Comparison of ENCODE assay signal across 8 cellular contexts in genomic region chr3:174355505-174355904, GRCh38.
DNase-seq lines count a peak whose midpoint lies in the region; ATAC-seq and TF ChIP-seq lines count a peak whose summit lies in the region.
"Had no signal": no experiment of that assay in that cellular context is flagged by ENCODE, and none has a peak within 500 bp of the region (broad histone marks: within the 10 kb centered on the region; RNA-seq: fewer than 3 reads in every experiment).

No MANE protein-coding gene starts in this region.

- H3K4me1 ChIP-seq in neuronal stem cell (ENCODE audit: control insufficient read depth in 2 of 2, insufficient read depth in 1 of 2, low read depth in 1 of 2, low read length in 2 of 2) (no peaks in the 10 kb centered on the region), suprapubic skin (no peaks in the 10 kb centered on the region)

- no peak overlapping the region for H2AK5ac ChIP-seq in neuronal stem cell (ENCODE audit: low read depth, low read length)

- TF ChIP-seq CTCF in GM12872 (IDR thresholded peaks at IDR 0.05; ENCODE audit: insufficient read depth, low read depth, low read length) (peak; percentile 25; the same call in 1 of the 3 replicates), NB4 (IDR thresholded peaks at IDR 0.05; ENCODE audit: low read depth, low read length) (peak; percentile 20), suprapubic skin (IDR thresholded peaks at IDR 0.05) (no peak)

- no peak overlapping the region for H3K4me2 ChIP-seq in neuronal stem cell (ENCODE audit: insufficient read depth, low read length, poor library complexity, severe bottlenecking)

- H3K9me3 ChIP-seq in neuronal stem cell (replicated peaks in 1 of 2; ENCODE audit: control insufficient read depth in 2 of 2, insufficient read depth in 1 of 2, low read depth in 1 of 2, low read length in 2 of 2) (no peaks in the 10 kb centered on the region), suprapubic skin (no peaks in the 10 kb centered on the region)

- H4K8ac ChIP-seq in neuronal stem cell (ENCODE audit: low read depth, low read length) = no peak overlapping the region

- H3K27me3 ChIP-seq in neuronal stem cell (ENCODE audit: control insufficient read depth in 3 of 3, insufficient read depth in 3 of 3, low read depth in 1 of 3, low read length in 3 of 3) (no peaks in the 10 kb centered on the region), suprapubic skin (no peaks in the 10 kb centered on the region)

- no peak for ATAC-seq in GM18870 (IDR thresholded peaks at IDR 0.05; ENCODE audit: unreplicated experiment)
- ATAC-seq: naive thymus-derived CD8-positive, alpha-beta T cell had no signal

- no peak overlapping the region for H2AFZ ChIP-seq in neuronal stem cell (ENCODE audit: low read length)

- H3K27ac ChIP-seq in neuronal stem cell (replicated peaks; ENCODE audit: low read length) (no peak overlapping the region), suprapubic skin (no peak overlapping the region)

- no peak overlapping the region for H2BK120ac ChIP-seq in neuronal stem cell (ENCODE audit: low read depth, low read length)

- no peak overlapping the region for H3K23ac ChIP-seq in neuronal stem cell (ENCODE audit: low read depth, low read length, poor library complexity)

- H3K14ac ChIP-seq in neuronal stem cell (ENCODE audit: low read length) = no peak overlapping the region

- H3K9ac ChIP-seq in neuronal stem cell (ENCODE audit: low read depth, low read length, poor library complexity) = no peak overlapping the region

- H2BK5ac ChIP-seq in neuronal stem cell (ENCODE audit: low read length) = no peak overlapping the region

- no peak overlapping the region for H2BK12ac ChIP-seq in neuronal stem cell (ENCODE audit: low read length)

- no peaks in the 10 kb centered on the region for H3K79me1 ChIP-seq in neuronal stem cell (ENCODE audit: low read depth, low read length)

- H3K36me3 ChIP-seq in neuronal stem cell (replicated peaks in 1 of 2; ENCODE audit: control insufficient read depth in 2 of 2, insufficient read depth in 2 of 2, low read length in 2 of 2) = no peaks in the 10 kb centered on the region
- H3K36me3 ChIP-seq in suprapubic skin = no peaks in the 10 kb centered on the region

- no peak overlapping the region for H3K18ac ChIP-seq in neuronal stem cell (ENCODE audit: low read length)

- no CpG with 5 or more reads among the region's 1 CpG for WGBS in neuronal stem cell (ENCODE audit: extremely low coverage in 2 of 2, insufficient read length in 2 of 2, insufficient replicate concordance in 1 of 2), 2 donors
- 9% methylated on average over 1 of the region's 1 CpG for WGBS in suprapubic skin

- peak; percentile 34 for DNase-seq in NB4 (ENCODE audit: low read depth)
- peak; percentile 30 for DNase-seq in astrocyte of the hippocampus (ENCODE audit: low read depth, low spot score)
- DNase-seq in neuronal stem cell (ENCODE audit: low spot score) = peak; percentile 21
- DNase-seq in suprapubic skin (ENCODE audit: low spot score in 2 of 2) = no peak
- no peak for DNase-seq in dermis blood vessel endothelial cell
- DNase-seq: naive thymus-derived CD8-positive, alpha-beta T cell had no signal

- no peak for TF ChIP-seq EP300 in suprapubic skin (IDR thresholded peaks at IDR 0.05)

- no peak overlapping the region for H4K91ac ChIP-seq in neuronal stem cell (ENCODE audit: low read depth, low read length, poor library complexity)

- H3K4me3 ChIP-seq in NB4 (ENCODE audit: low read depth, low read length) (no peak overlapping the region), neuronal stem cell (ENCODE audit: low read length in 2 of 2) (no peak overlapping the region), suprapubic skin (no peak overlapping the region)

- H2BK15ac ChIP-seq in neuronal stem cell (ENCODE audit: low read length) = no peak overlapping the region

- H3K4ac ChIP-seq in neuronal stem cell (ENCODE audit: low read length) = no peak overlapping the region

- TF ChIP-seq POLR2A in NB4 (IDR thresholded peaks at IDR 0.05; ENCODE audit: extremely low read depth, insufficient read length) = no peak
- TF ChIP-seq POLR2A in suprapubic skin (IDR thresholded peaks at IDR 0.05) = no peak

Comparison
In these comparisons a context has a peak if more than half of its experiments do, and no peak if none do; other contexts are left out.
1. CTCF ChIP-seq: peak in GM12872 (single experiment) and NB4 (single experiment); none in suprapubic skin (0 of 2).
2. DNase-seq: peak in NB4 (single experiment), astrocyte of the hippocampus (single experiment) and neuronal stem cell (single experiment); none in suprapubic skin (0 of 2) and dermis blood vessel endothelial cell (single experiment).